19 cellular contexts compared by ENCODE assay signal in the genomic region with DNA sequence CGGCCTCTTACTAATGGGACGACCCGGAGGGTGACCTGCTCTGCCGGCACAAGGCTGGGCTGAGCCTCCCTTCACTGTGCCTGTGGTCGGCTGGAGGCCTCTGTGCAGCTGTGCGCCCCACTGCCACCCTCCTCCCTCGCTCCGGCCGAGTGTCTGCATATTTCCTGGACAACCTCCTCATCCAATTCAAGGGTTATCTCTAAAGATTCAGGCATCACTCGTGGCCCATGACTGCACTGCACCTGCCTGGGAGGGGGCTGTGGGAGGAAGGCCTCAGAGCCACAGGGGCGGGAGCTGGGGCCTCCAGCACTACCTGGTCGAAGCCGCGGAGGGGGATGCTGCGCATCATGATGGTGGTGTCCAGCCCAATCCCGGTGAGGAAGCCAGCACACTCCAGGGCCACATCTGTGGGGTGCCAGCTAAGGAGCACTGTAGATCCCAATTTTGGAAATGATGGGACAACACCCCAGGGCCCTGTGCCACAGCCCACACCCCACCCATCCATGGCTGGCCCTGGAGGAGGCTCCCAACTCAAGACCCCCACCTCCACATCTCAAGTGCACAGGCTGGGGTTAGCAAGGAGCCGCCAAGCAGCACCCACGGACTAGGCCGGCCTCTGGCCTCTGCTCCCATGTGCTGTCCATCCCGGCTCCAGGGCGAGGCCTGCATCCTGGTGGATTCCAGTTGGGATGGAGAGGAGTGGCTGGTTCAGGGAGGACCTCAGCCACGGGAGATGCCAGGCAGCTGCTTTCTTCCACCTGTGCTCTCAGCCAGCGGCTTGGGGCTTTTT. TPM values are rescaled to one million over a fixed set of nuclear protein-coding genes. Genes with fewer than 3 reads are reported as not detected.
DNase-seq lines count a peak whose midpoint lies in the region; ATAC-seq, FAIRE-seq and TF ChIP-seq lines count a peak whose summit lies in the region.
"Had no signal": no experiment of that assay in that cellular context is flagged by ENCODE, and none has a peak within 500 bp of the region (broad histone marks: within the 10 kb centered on the region; RNA-seq: fewer than 3 reads in every experiment).

No MANE protein-coding gene starts in this region.

- H3K27me3 ChIP-seq in BLaER1 (no peaks in the 10 kb centered on the region), DND-41 (ENCODE audit: insufficient read depth, low read length, poor library complexity) (no peaks in the 10 kb centered on the region), K562 (ENCODE audit: control insufficient read depth in 2 of 2, insufficient read depth in 2 of 2, low read length in 2 of 2) (no peaks in the 10 kb centered on the region)
- H3K27me3 ChIP-seq: SJSA1 had no signal

- WGBS in K562 (ENCODE audit: insufficient coverage, low coverage, missing lambda C conversion rate): 75% methylated on average over 23 of the region's 23 CpGs

- no peak for ATAC-seq in DND-41 (ENCODE audit: insufficient read depth, low read depth)
- ATAC-seq in K562: peak; percentile 4; the same call in 1 of the 3 replicates
- no peak for ATAC-seq in GM21526 (IDR thresholded peaks at IDR 0.05; ENCODE audit: low FRiP score, unreplicated experiment)
- ATAC-seq in HG02571 (IDR thresholded peaks at IDR 0.05; ENCODE audit: unreplicated experiment): no peak

- DNase-seq in DND-41 (no peak), K562 (ENCODE audit: extremely low read depth in 1 of 4, low spot score in 3 of 4) (no peak), HuH-7 (ENCODE audit: low spot score) (no peak)
- DNase-seq: COR-L47; DMS79; H7; KBM-7; NCI-H1092; NCI-H1436; NCI-H1930; NCI-H226; NCI-H510A treated with DMSO at 0.1 percent for 48 hours; NCI-H774; NK-92 treated with Interleukin-12 subunit alpha and Interleukin-12 subunit beta, amount 100 ng/mL, for 24 hours had no signal

- no peak overlapping the region for H3K4me3 ChIP-seq in BLaER1
- no peak overlapping the region for H3K4me3 ChIP-seq in DND-41 (ENCODE audit: low read depth in 1 of 2, low read length in 2 of 2)
- H3K4me3 ChIP-seq in K562: no peak overlapping the region
- H3K4me3 ChIP-seq: A549, SJSA1 had no signal

- H3K79me2 ChIP-seq in DND-41 (ENCODE audit: insufficient read depth, low read length) (peaks cover 4% of the 10 kb centered on the region; the same call in 1 of the 2 replicates), K562 (ENCODE audit: control insufficient read depth, insufficient read depth, low read length) (no peaks in the 10 kb centered on the region)

- peak overlapping the region; percentile 29; the same call in 1 of the 2 replicates for H3K9ac ChIP-seq in BLaER1
- H3K9ac ChIP-seq in DND-41 (ENCODE audit: low read depth, low read length): no peak overlapping the region
- H3K9ac ChIP-seq in K562 (ENCODE audit: insufficient read depth in 1 of 2, low read depth in 2 of 2, low read length in 2 of 2): peak overlapping the region in 1 of 2 experiments; percentile 57; a peak in 2 of 4 replicates

- TF ChIP-seq EP300 in K562 (IDR thresholded peaks at IDR 0.05; ENCODE audit: low read length): no peak

- TF ChIP-seq CTCF in DND-41 (IDR thresholded peaks at IDR 0.05; ENCODE audit: borderline replicate concordance, extremely low read depth, low read length, poor library complexity, severe bottlenecking) (no peak), K562 (IDR thresholded peaks at IDR 0.05 in 2 of 3, conservative IDR thresholded peaks at IDR 0.05 in 1 of 3; ENCODE audit: insufficient read depth in 2 of 3, low read depth in 1 of 3, low read length in 3 of 3) (no peak)

- peaks cover 41% of the 10 kb centered on the region; the same call in 1 of the 2 replicates for H3K36me3 ChIP-seq in BLaER1
- H3K36me3 ChIP-seq in DND-41 (ENCODE audit: insufficient read depth, low read length): peaks cover 14% of the 10 kb centered on the region
- peaks cover 26% of the 10 kb centered on the region; the same call in 2 of the 3 replicates for H3K36me3 ChIP-seq in K562 (ENCODE audit: control insufficient read depth, insufficient read depth, low read length)

- H3K4me1 ChIP-seq in BLaER1 (peaks cover 94% of the 10 kb centered on the region), DND-41 (ENCODE audit: insufficient read depth, low read length) (peaks cover 41% of the 10 kb centered on the region), K562 (replicated peaks in 1 of 2; ENCODE audit: control insufficient read depth in 2 of 2, insufficient read depth in 2 of 2, low read length in 2 of 2) (peaks cover 1 to 45% of the 10 kb centered on the region in 2 experiments; a peak in 4 of 5 replicates)
- H3K4me1 ChIP-seq: A549 had no signal

- 0 out of 2 replicates have a peak overlapping the region, but pooled peaks have one; percentile 60 for H3K27ac ChIP-seq in BLaER1
- H3K27ac ChIP-seq in DND-41 (ENCODE audit: low read length): peak overlapping the region; percentile 69
- H3K27ac ChIP-seq in K562 (ENCODE audit: extremely low read depth, low read depth, low read length): no peak overlapping the region
- H3K27ac ChIP-seq: A549, SJSA1 had no signal

- H3K9me3 ChIP-seq in BLaER1 (no peaks in the 10 kb centered on the region), DND-41 (ENCODE audit: insufficient read depth, low read length, severe bottlenecking) (no peaks in the 10 kb centered on the region), K562 (replicated peaks; ENCODE audit: control insufficient read depth, insufficient read depth, low read depth, low read length) (no peaks in the 10 kb centered on the region)
- H3K9me3 ChIP-seq: A549, SJSA1 had no signal

- POLR2A ChIA-PET in K562 (lab: Yijun Ruan, JAX): interaction anchor here (0.6 to 11.2 kb wide), 13 partner anchors 8 to 418 kb away, joined by 3 to 141 read pairs (median 4); no protein-coding TSS in a partner anchor

- H3K4me2 ChIP-seq in BLaER1 (peak overlapping the region; percentile 62; the same call in 1 of the 2 replicates), DND-41 (ENCODE audit: insufficient read depth, low read length) (no peak overlapping the region), K562 (ENCODE audit: insufficient read depth, low read length) (no peak overlapping the region)
- H3K4me2 ChIP-seq: A549 had no signal

- no peaks in the 10 kb centered on the region for H4K20me1 ChIP-seq in BLaER1
- no peaks in the 10 kb centered on the region for H4K20me1 ChIP-seq in DND-41 (ENCODE audit: insufficient read depth, low read length)
- H4K20me1 ChIP-seq in K562 (replicated peaks; ENCODE audit: control insufficient read depth, insufficient read depth, low read length): peaks cover 15% of the 10 kb centered on the region

- intact Hi-C loops in K562 (cut with micrococcal nuclease): no loop called here

- H3K9me1 ChIP-seq in K562 (ENCODE audit: control insufficient read depth, insufficient read depth, low read length): peaks cover 2% of the 10 kb centered on the region

- no peak for TF ChIP-seq POLR2A in K562 (conservative IDR thresholded peaks at IDR 0.05)

- TF ChIP-seq RAD21 in K562 (CRISPR knock-in tag; conservative IDR thresholded peaks at IDR 0.05 in 1 of 2, IDR thresholded peaks at IDR 0.05 in 1 of 2): no peak

- no peak for FAIRE-seq in K562 (lab: Jason Lieb, UNC)
- FAIRE-seq: A549 had no signal

- BruUV-seq in K562 (replicated peaks; lab: Mats Ljungman, UMichigan): no TSS peak

- H2AFZ ChIP-seq in DND-41 (ENCODE audit: low read depth, low read length) (no peak overlapping the region), K562 (ENCODE audit: low read depth, low read length) (no peak overlapping the region)

- CTCF ChIA-PET in K562 (lab: Yijun Ruan, JAX; ENCODE audit: low intra/inter-chr PET ratio): no interaction called here

- in situ Hi-C loops in K562 (cut with MboI): no loop called here

RNA-seq across cellular contexts. Expression of gene GNB1L, which starts 43.2 kb away (rescaled TPM):
- total RNA-seq in K562 (2011; cell fraction: chromatin; rRNA removed; ENCODE audit: low replicate concordance): 5.3 and 21.3 TPM in 2 replicates
- 21.8 and 25.5 TPM in 2 replicates for total RNA-seq in K562 (2011; cell fraction: nucleolus; rRNA removed)
- 7.3 and 7.8 TPM in 2 replicates for total RNA-seq in K562 (2011; cell fraction: nucleoplasm; rRNA removed)
- total RNA-seq in K562 (2014; rRNA removed): 48.9 and 69.1 TPM in 2 replicates
- total RNA-seq in K562 (2014; rRNA removed; fragmentation: Illumina TruSeq; extraction: Trizol): 0.57 and 0.84 TPM in 2 replicates
- 17.8 and 20.6 TPM in 2 replicates for total RNA-seq in K562 (2015; rRNA removed; fragmentation: Illumina TruSeq; extraction: Trizol)
- 50.5 and 55.3 TPM in 2 replicates for total RNA-seq in K562 (2021)
- 10.2 and 35.0 TPM in 2 replicates for polyA plus RNA-seq in K562 (2011; rRNA removed)
- 37.2 and 43.8 TPM in 2 replicates for polyA plus RNA-seq in K562 (2011; cell fraction: cytosol; rRNA removed)
- 33.2 and 43.3 TPM in 2 replicates for polyA plus RNA-seq in K562 (2011; cell fraction: nucleus; rRNA removed)
- 42.2 and 62.2 TPM in 2 replicates for polyA plus RNA-seq in K562 (2012)
- 1.9 and 18.0 TPM in 2 replicates for polyA plus RNA-seq in K562 (2014; fragmentation: Illumina TruSeq; extraction: Trizol)
- 1 to 10 TPM in 1 of 2 experiments, under 1 TPM in 1; 0.56 to 3.5 TPM for polyA plus RNA-seq in K562 (2014; fragmentation: Nextera tagmentation; extraction: Ambion mirVana)
- polyA plus RNA-seq in K562 (2014; rRNA removed): 40.7 and 41.3 TPM in 2 replicates
- 2.8 and 3.7 TPM in 2 replicates for polyA minus RNA-seq in K562 (2011; rRNA and poly(A)+ RNA removed)
- 13.2 and 33.0 TPM in 2 replicates for polyA minus RNA-seq in K562 (2011; cell fraction: cytosol; rRNA and poly(A)+ RNA removed)
- 12.0 and 14.3 TPM in 2 replicates for polyA minus RNA-seq in K562 (2011; cell fraction: nucleus; rRNA and poly(A)+ RNA removed)

RNA-seq across cellular contexts. Expression of gene RTL10, which starts 43.2 kb away (rescaled TPM):
- 82.4 and 192 TPM in 2 replicates for total RNA-seq in K562 (2011; cell fraction: chromatin; rRNA removed; ENCODE audit: low replicate concordance)
- total RNA-seq in K562 (2011; cell fraction: nucleolus; rRNA removed): 134 and 166 TPM in 2 replicates
- total RNA-seq in K562 (2011; cell fraction: nucleoplasm; rRNA removed): 107 and 110 TPM in 2 replicates
- total RNA-seq in K562 (2014; rRNA removed): 32.5 and 42.0 TPM in 2 replicates
- total RNA-seq in K562 (2014; rRNA removed; fragmentation: Illumina TruSeq; extraction: Trizol): 16.3 and 19.8 TPM in 2 replicates
- 26.2 and 28.8 TPM in 2 replicates for total RNA-seq in K562 (2015; rRNA removed; fragmentation: Illumina TruSeq; extraction: Trizol)
- 75.4 and 75.5 TPM in 2 replicates for total RNA-seq in K562 (2021)
- polyA plus RNA-seq in K562 (2011; rRNA removed): 32.7 and 82.6 TPM in 2 replicates
- polyA plus RNA-seq in K562 (2011; cell fraction: cytosol; rRNA removed): 68.8 and 74.9 TPM in 2 replicates
- polyA plus RNA-seq in K562 (2011; cell fraction: nucleus; rRNA removed): 124 and 157 TPM in 2 replicates
- polyA plus RNA-seq in K562 (2012): 40.3 and 56.9 TPM in 2 replicates
- polyA plus RNA-seq in K562 (2014; fragmentation: Illumina TruSeq; extraction: Trizol): 39.2 and 40.1 TPM in 2 replicates
- polyA plus RNA-seq in K562 (2014; fragmentation: Nextera tagmentation; extraction: Ambion mirVana): 10 to 100 TPM; 23.6 to 33.7 TPM
- 28.2 and 31.2 TPM in 2 replicates for polyA plus RNA-seq in K562 (2014; rRNA removed)
- polyA minus RNA-seq in K562 (2011; rRNA and poly(A)+ RNA removed): 49.5 and 66.5 TPM in 2 replicates
- polyA minus RNA-seq in K562 (2011; cell fraction: cytosol; rRNA and poly(A)+ RNA removed): 31.7 and 46.0 TPM in 2 replicates
- polyA minus RNA-seq in K562 (2011; cell fraction: nucleus; rRNA and poly(A)+ RNA removed): 42.7 and 85.4 TPM in 2 replicates

RNA-seq across cellular contexts. Expression of gene COMT, which starts 43.7 kb away (rescaled TPM):
- total RNA-seq in K562 (2011; cell fraction: chromatin; rRNA removed; ENCODE audit: low replicate concordance): 125 and 360 TPM in 2 replicates
- 500 and 649 TPM in 2 replicates for total RNA-seq in K562 (2011; cell fraction: nucleolus; rRNA removed)
- 301 and 358 TPM in 2 replicates for total RNA-seq in K562 (2011; cell fraction: nucleoplasm; rRNA removed)
- total RNA-seq in K562 (2014; rRNA removed) (334 and 497 TPM in 2 replicates), K562 (2014; rRNA removed; fragmentation: Illumina TruSeq; extraction: Trizol) (29.4 and 46.3 TPM in 2 replicates), K562 (2015; rRNA removed; fragmentation: Illumina TruSeq; extraction: Trizol) (155 and 156 TPM in 2 replicates), K562 (2021) (348 and 351 TPM in 2 replicates)
- polyA plus RNA-seq in K562 (2011; rRNA removed) (185 and 498 TPM in 2 replicates), K562 (2014; fragmentation: Illumina TruSeq; extraction: Trizol) (108 and 305 TPM in 2 replicates), K562 (2014; fragmentation: Nextera tagmentation; extraction: Ambion mirVana) (10 to 100 TPM; 12.5 to 39.6 TPM), K562 (2014; rRNA removed) (263 and 317 TPM in 2 replicates)
- 652 and 657 TPM in 2 replicates for polyA plus RNA-seq in K562 (2011; cell fraction: cytosol; rRNA removed)
- 321 and 432 TPM in 2 replicates for polyA plus RNA-seq in K562 (2011; cell fraction: nucleus; rRNA removed)
- polyA plus RNA-seq in K562 (2012): 279 and 699 TPM in 2 replicates
- polyA minus RNA-seq in K562 (2011; rRNA and poly(A)+ RNA removed): 92.9 and 123 TPM in 2 replicates
- 148 and 344 TPM in 2 replicates for polyA minus RNA-seq in K562 (2011; cell fraction: cytosol; rRNA and poly(A)+ RNA removed)
- 63.8 and 154 TPM in 2 replicates for polyA minus RNA-seq in K562 (2011; cell fraction: nucleus; rRNA and poly(A)+ RNA removed)

RNA-seq across cellular contexts. Expression of gene TXNRD2, which starts 43.7 kb away (rescaled TPM):
- 156 and 367 TPM in 2 replicates for total RNA-seq in K562 (2011; cell fraction: chromatin; rRNA removed; ENCODE audit: low replicate concordance)
- 176 and 216 TPM in 2 replicates for total RNA-seq in K562 (2011; cell fraction: nucleolus; rRNA removed)
- total RNA-seq in K562 (2011; cell fraction: nucleoplasm; rRNA removed): 160 and 165 TPM in 2 replicates
- total RNA-seq in K562 (2014; rRNA removed) (49.4 and 60.7 TPM in 2 replicates), K562 (2014; rRNA removed; fragmentation: Illumina TruSeq; extraction: Trizol) (25.1 and 32.6 TPM in 2 replicates), K562 (2015; rRNA removed; fragmentation: Illumina TruSeq; extraction: Trizol) (45.9 and 50.4 TPM in 2 replicates), K562 (2021) (78.2 and 80.2 TPM in 2 replicates)
- polyA plus RNA-seq in K562 (2011; rRNA removed) (50.2 and 93.6 TPM in 2 replicates), K562 (2014; fragmentation: Illumina TruSeq; extraction: Trizol) (45.0 and 66.1 TPM in 2 replicates), K562 (2014; fragmentation: Nextera tagmentation; extraction: Ambion mirVana) (1 to 10 TPM; 3.3 to 4.4 TPM), K562 (2014; rRNA removed) (52.5 and 57.0 TPM in 2 replicates)
- 84.2 and 98.0 TPM in 2 replicates for polyA plus RNA-seq in K562 (2011; cell fraction: cytosol; rRNA removed)
- 148 and 181 TPM in 2 replicates for polyA plus RNA-seq in K562 (2011; cell fraction: nucleus; rRNA removed)
- polyA plus RNA-seq in K562 (2012): 83.1 and 83.5 TPM in 2 replicates
- polyA minus RNA-seq in K562 (2011; rRNA and poly(A)+ RNA removed): 44.4 and 47.5 TPM in 2 replicates
- polyA minus RNA-seq in K562 (2011; cell fraction: cytosol; rRNA and poly(A)+ RNA removed): 55.3 and 75.6 TPM in 2 replicates
- 57.4 and 103 TPM in 2 replicates for polyA minus RNA-seq in K562 (2011; cell fraction: nucleus; rRNA and poly(A)+ RNA removed)
